ENCODE assay signal across 11 cellular contexts in the genomic region with DNA sequence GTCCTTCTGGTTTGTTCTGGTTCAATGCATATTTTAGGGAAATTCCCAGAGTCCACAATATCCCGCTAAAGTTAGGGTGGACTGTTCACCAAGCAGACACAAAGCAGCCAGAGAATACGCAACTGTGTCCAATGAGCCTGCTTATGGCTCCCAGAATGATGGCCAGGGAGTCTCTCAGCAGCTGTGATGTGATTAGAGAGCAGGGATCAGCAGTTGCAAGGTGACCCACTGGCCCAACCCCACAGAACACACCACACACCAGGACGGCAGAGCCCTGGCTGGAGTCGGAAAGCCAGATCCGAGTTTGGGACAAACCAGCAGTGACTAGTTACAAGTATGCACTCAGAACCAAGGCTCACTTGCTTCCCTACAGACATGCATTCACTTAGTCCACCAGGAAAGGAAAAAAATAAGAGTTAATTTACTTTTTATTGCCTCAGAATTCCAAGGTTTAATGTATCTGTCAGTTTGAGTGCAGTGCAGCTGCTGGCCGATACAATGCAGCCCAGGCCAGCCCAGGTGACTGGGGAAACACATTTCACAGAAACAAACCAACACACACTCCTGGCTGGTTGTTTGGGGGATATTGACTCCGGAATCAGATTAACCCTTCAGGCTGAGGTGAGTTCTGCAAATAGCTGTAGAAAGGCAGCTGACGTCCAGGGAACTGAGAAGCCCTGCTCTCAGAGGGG.
DNase-seq lines count a peak whose midpoint lies in the region; TF ChIP-seq lines count a peak whose summit lies in the region.
"Had no signal": no experiment of that assay in that cellular context is flagged by ENCODE, and none has a peak within 500 bp of the region (broad histone marks: within the 10 kb centered on the region; RNA-seq: fewer than 3 reads in every experiment).

No MANE protein-coding gene starts in this region.

- no peaks in the 10 kb centered on the region for H3K9me3 Mint-ChIP-seq in osteocyte (ENCODE audit: unreplicated experiment)

- TF ChIP-seq CTCF in right atrium auricular region (IDR thresholded peaks at IDR 0.05) = no peak
- TF ChIP-seq CTCF in osteoblast (IDR thresholded peaks at IDR 0.05; ENCODE audit: extremely low read depth, low read depth, low read length) = no peak
- no peak for TF ChIP-seq CTCF in osteocyte (IDR thresholded peaks at IDR 0.05)

- DNase-seq in COLO668 (lab: John Stamatoyannopoulos, UW; ENCODE audit: unreplicated experiment) (peak; percentile 0), SK-N-DZ (ENCODE audit: low spot score) (peak; percentile 44), right atrium auricular region (ENCODE audit: low spot score) (no peak), osteoblast (ENCODE audit: insufficient read length, low spot score, missing footprints) (no peak), MG63 (no peak), NCI-H187 treated with DMSO at 0.1 percent for 48 hours (lab: John Stamatoyannopoulos, UW) (no peak), ureter (ENCODE audit: low spot score) (no peak), osteocyte (ENCODE audit: extremely low spot score, unreplicated experiment) (no peak)
- DNase-seq: NCI-H1105 treated with DMSO at 0.1 percent for 48 hours, RPMI8226 had no signal

- H2AFZ ChIP-seq in osteoblast (ENCODE audit: low read length) = no peak overlapping the region

- H3K36me3 ChIP-seq in right atrium auricular region (no peaks in the 10 kb centered on the region), osteoblast (ENCODE audit: insufficient read depth, low read length) (no peaks in the 10 kb centered on the region), MG63 (peaks cover 2% of the 10 kb centered on the region; the same call in 1 of the 2 replicates)

- H4K20me1 ChIP-seq in osteoblast (ENCODE audit: insufficient read depth, low read length) = no peaks in the 10 kb centered on the region

- no peaks in the 10 kb centered on the region for H3K9me3 ChIP-seq in right atrium auricular region
- H3K9me3 ChIP-seq in osteoblast (ENCODE audit: low read depth, low read length) = no peaks in the 10 kb centered on the region
- H3K9me3 ChIP-seq in MG63 = no peaks in the 10 kb centered on the region

- H3K4me1 ChIP-seq in right atrium auricular region (peaks cover 0 to 100% of the 10 kb centered on the region in 2 donors), osteoblast (ENCODE audit: insufficient read depth, low read length) (peaks cover 89% of the 10 kb centered on the region)

- H3K79me2 ChIP-seq in osteoblast (ENCODE audit: insufficient read depth, low read length) = no peaks in the 10 kb centered on the region

- no peaks in the 10 kb centered on the region for H3K27me3 ChIP-seq in right atrium auricular region
- H3K27me3 ChIP-seq in osteoblast (ENCODE audit: insufficient read depth, low read length) = no peaks in the 10 kb centered on the region
- H3K27me3 ChIP-seq in MG63 = no peaks in the 10 kb centered on the region

- H3K4me3 ChIP-seq in right atrium auricular region = no peak overlapping the region
- H3K4me3 ChIP-seq in osteoblast (ENCODE audit: insufficient read depth, low read length) = no peak overlapping the region
- no peak overlapping the region for H3K4me3 ChIP-seq in MG63

- H3K4me1 Mint-ChIP-seq in osteocyte (ENCODE audit: unreplicated experiment) = peaks cover 93% of the 10 kb centered on the region
- H3K4me1 Mint-ChIP-seq: B cell had no signal

- H3K27ac ChIP-seq in right atrium auricular region (peak overlapping the region; percentile 83 to 91), osteoblast (ENCODE audit: low read depth, low read length) (peak overlapping the region; percentile 50)

- no peak overlapping the region for H3K4me2 ChIP-seq in osteoblast (ENCODE audit: insufficient read depth, low read length)

- H3K27ac Mint-ChIP-seq in osteocyte (ENCODE audit: unreplicated experiment) = no peak overlapping the region
- H3K27ac Mint-ChIP-seq: B cell had no signal

- H3K4me3 Mint-ChIP-seq in osteocyte (ENCODE audit: unreplicated experiment) = no peak overlapping the region
- H3K4me3 Mint-ChIP-seq: B cell had no signal

- no peaks in the 10 kb centered on the region for H3K27me3 Mint-ChIP-seq in osteocyte (ENCODE audit: unreplicated experiment)
- H3K27me3 Mint-ChIP-seq: B cell had no signal

- peaks cover 3% of the 10 kb centered on the region for H3K36me3 Mint-ChIP-seq in osteocyte (ENCODE audit: unreplicated experiment)

Comparison
In these comparisons a context has a peak if more than half of its experiments do, and no peak if none do; other contexts are left out.
1. DNase-seq: peak in COLO668 (single experiment) and SK-N-DZ (single experiment); none in right atrium auricular region (single experiment), osteoblast (single experiment), MG63 (single experiment), NCI-H187 treated with DMSO at 0.1 percent for 48 hours (single experiment), ureter (single experiment) and osteocyte (single experiment).